Comparison of ENCODE assay signal across 15 cellular contexts in genomic region chr12:103879048-103879692, GRCh38.
"Had no signal": no experiment of that assay in that cellular context is flagged by ENCODE, and none has a peak within 500 bp of the region (broad histone marks: within the 10 kb centered on the region; RNA-seq: fewer than 3 reads in every experiment).

No MANE protein-coding gene starts in this region.

- H3K27me3 ChIP-seq: ascending aorta, cardiac muscle cell, heart right ventricle, left lung, spleen, uterus had no signal

- H3K9me3 Mint-ChIP-seq: activated CD4-positive, alpha-beta T cell treated with anti-CD3 and anti-CD28 coated beads, Interleukin-2, amount 10 ng/mL, durations not matched to agents 7 days and 5 days; natural killer cell treated with Interleukin-12 subunit alpha and Interleukin-12 subunit beta and Interleukin-15 and Interleukin-18, amount 100 ng/mL, for 72 hours; T-cell had no signal

- ATAC-seq: heart right ventricle; natural killer cell treated with Interleukin-12 subunit alpha and Interleukin-12 subunit beta and Interleukin-15 and Interleukin-18, amount 100 ng/mL, for 72 hours; sciatic nerve; T-cell had no signal

- H3K36me3 ChIP-seq: ascending aorta, cardiac muscle cell, heart right ventricle, left lung, prostate gland, spleen, uterus had no signal

- H3K4me3 ChIP-seq: ascending aorta, cardiac muscle cell, heart right ventricle, left lung, prostate gland, SK-N-MC, spleen, uterus had no signal

- H3K27ac Mint-ChIP-seq: activated CD4-positive, alpha-beta T cell treated with anti-CD3 and anti-CD28 coated beads, Interleukin-2, amount 10 ng/mL, durations not matched to agents 7 days and 5 days; natural killer cell treated with Interleukin-12 subunit alpha and Interleukin-12 subunit beta and Interleukin-15 and Interleukin-18, amount 100 ng/mL, for 72 hours; T-cell had no signal

- H3K36me3 Mint-ChIP-seq: natural killer cell treated with Interleukin-12 subunit alpha and Interleukin-12 subunit beta and Interleukin-15 and Interleukin-18, amount 100 ng/mL, for 72 hours; T-cell had no signal

- H3K4me3 Mint-ChIP-seq: activated CD4-positive, alpha-beta T cell treated with anti-CD3 and anti-CD28 coated beads, Interleukin-2, amount 10 ng/mL, durations not matched to agents 7 days and 5 days; natural killer cell treated with Interleukin-12 subunit alpha and Interleukin-12 subunit beta and Interleukin-15 and Interleukin-18, amount 100 ng/mL, for 72 hours; T-cell had no signal

- DNase-seq: activated CD4-positive, alpha-beta T cell treated with anti-CD3 and anti-CD28 coated beads, Interleukin-2, amount 10 ng/mL, durations not matched to agents 7 days and 5 days; activated naive CD4-positive, alpha-beta T cell; activated T-cell treated with anti-CD3 and anti-CD28 coated beads, Interleukin-2, amount 50 U/mL, for 48 hours; heart right ventricle; left lung; spleen; stimulated activated CD4-positive, alpha-beta T cell treated with anti-CD3 and anti-CD28 coated beads, Interleukin-2, amount 100 ng/mL, for 24 hours; T-cell; uterus had no signal

- H3K27ac ChIP-seq: ascending aorta, cardiac muscle cell, heart right ventricle, left lung, prostate gland, SK-N-MC, spleen, uterus had no signal

- H3K27me3 Mint-ChIP-seq: activated CD4-positive, alpha-beta T cell treated with anti-CD3 and anti-CD28 coated beads, Interleukin-2, amount 10 ng/mL, durations not matched to agents 7 days and 5 days; T-cell had no signal

- H3K4me1 ChIP-seq: ascending aorta, heart right ventricle, left lung, prostate gland, uterus had no signal
